1 cellular context compared by ENCODE assay signal in genomic region chr3:9692416-9692815, GRCh38.
TF ChIP-seq lines count a peak whose summit lies in the region.

No MANE protein-coding gene starts in this region.

TF ChIP-seq in GM12878, 131 proteins besides CTCF, POLR2A, EP300 and RAD21:
- TF ChIP-seq CBX3 (IDR thresholded peaks at IDR 0.05; ENCODE audit: borderline replicate concordance, low read depth) (no peak), ZNF207 (IDR thresholded peaks at IDR 0.05; ENCODE audit: borderline replicate concordance) (no peak)
TF ChIP-seq in GM12878: peak in this region for 0.
